Comparison of ENCODE assay signal across 8 cellular contexts in genomic region chr2:204544961-204545860, GRCh38. TPM values are rescaled to one million over a fixed set of nuclear protein-coding genes. Genes with fewer than 3 reads are reported as not detected.
DNase-seq lines count a peak whose midpoint lies in the region; ATAC-seq and TF ChIP-seq lines count a peak whose summit lies in the region.

Gene PARD3B, plus strand, starts transcription at chr2:204545475. Its CDS starts 525 bp downstream, at chr2:204546000.

- H3K4me1 Mint-ChIP-seq in activated CD4-positive, alpha-beta T cell treated with anti-CD3 and anti-CD28 coated beads, Interleukin-2, amount 10 ng/mL, durations not matched to agents 24 days and 14 days: peaks cover 12% of the 10 kb centered on the region

- peaks cover 19% of the 10 kb centered on the region for H3K4me1 ChIP-seq in HAP-1
- peaks cover 11% of the 10 kb centered on the region for H3K4me1 ChIP-seq in endocrine pancreas (ENCODE audit: control insufficient read depth, insufficient read depth, low read length)
- peaks cover 23% of the 10 kb centered on the region for H3K4me1 ChIP-seq in lower lobe of right lung

- peak within 1 kb of the TSS; percentile 77 for H3K9ac ChIP-seq in endocrine pancreas (ENCODE audit: control insufficient read depth, insufficient read depth, low read length)

- H3K4me3 Mint-ChIP-seq in activated CD4-positive, alpha-beta T cell treated with anti-CD3 and anti-CD28 coated beads, Interleukin-2, amount 10 ng/mL, durations not matched to agents 24 days and 14 days: peak within 1 kb of the TSS; percentile 90

- H3K9me3 ChIP-seq in HAP-1 (no peaks in the 10 kb centered on the region), endocrine pancreas (ENCODE audit: control insufficient read depth, low read length) (no peaks in the 10 kb centered on the region), lower lobe of right lung (no peaks in the 10 kb centered on the region)

- peak; percentile 96 for ATAC-seq in lower lobe of right lung

- no peaks in the 10 kb centered on the region for H3K27me3 ChIP-seq in HAP-1 (ENCODE audit: low read depth)
- no peaks in the 10 kb centered on the region for H3K27me3 ChIP-seq in endocrine pancreas (ENCODE audit: control insufficient read depth, insufficient read depth, low read length)
- no peaks in the 10 kb centered on the region for H3K27me3 ChIP-seq in lower lobe of right lung (ENCODE audit: low read depth)

- H3K36me3 ChIP-seq in HAP-1 (replicated peaks) (no peaks in the 10 kb centered on the region), endocrine pancreas (ENCODE audit: control insufficient read depth, insufficient read depth, low read length) (no peaks in the 10 kb centered on the region), lower lobe of right lung (no peaks in the 10 kb centered on the region)

- H3K9me3 Mint-ChIP-seq in activated CD4-positive, alpha-beta T cell treated with anti-CD3 and anti-CD28 coated beads, Interleukin-2, amount 10 ng/mL, durations not matched to agents 24 days and 14 days: no peaks in the 10 kb centered on the region

- no peaks in the 10 kb centered on the region for H3K36me3 Mint-ChIP-seq in activated CD4-positive, alpha-beta T cell treated with anti-CD3 and anti-CD28 coated beads, Interleukin-2, amount 10 ng/mL, durations not matched to agents 24 days and 14 days (ENCODE audit: low read depth)

- DNase-seq in ELR (ENCODE audit: low read depth) (peak; percentile 71), HAP-1 (ENCODE audit: low spot score in 2 of 2) (peak; percentile 36 to 70), NB4 (ENCODE audit: low read depth) (peak; percentile 9), lower lobe of right lung (peak; percentile 76), activated gamma-delta T cell treated with Interleukin-2 at 50 U/mL for 16 hours (no peak)
- DNase-seq in activated CD4-positive, alpha-beta T cell treated with anti-CD3 and anti-CD28 coated beads, Interleukin-2, amount 10 ng/mL, durations not matched to agents 24 days and 14 days: peak; percentile 77
- DNase-seq in stimulated activated CD4-positive, alpha-beta T cell treated with anti-CD3 and anti-CD28 coated beads, Interleukin-4, amount 100 ng/mL, for 48 hours (ENCODE audit: low read depth in 2 of 2): peak; percentile 19 to 40

- TF ChIP-seq CTCF in NB4 (IDR thresholded peaks at IDR 0.05; ENCODE audit: low read depth, low read length): no peak
- TF ChIP-seq CTCF in lower lobe of right lung (IDR thresholded peaks at IDR 0.05): no peak

- peaks cover 49% of the 10 kb centered on the region for H3K27me3 Mint-ChIP-seq in activated CD4-positive, alpha-beta T cell treated with anti-CD3 and anti-CD28 coated beads, Interleukin-2, amount 10 ng/mL, durations not matched to agents 24 days and 14 days

- no peak for TF ChIP-seq POLR2A in NB4 (IDR thresholded peaks at IDR 0.05; ENCODE audit: extremely low read depth, insufficient read length)

- H3K27ac ChIP-seq in lower lobe of right lung: peak within 1 kb of the TSS; percentile 87

- intact Hi-C loops in activated CD4-positive, alpha-beta T cell treated with anti-CD3 and anti-CD28 coated beads, Interleukin-2, amount 10 ng/mL, durations not matched to agents 24 days and 14 days (cut with micrococcal nuclease): no loop called here
- intact Hi-C loops in lower lobe of right lung (cut with DNase I): no loop called here

- no peak within 1 kb of the TSS for H3K27ac Mint-ChIP-seq in activated CD4-positive, alpha-beta T cell treated with anti-CD3 and anti-CD28 coated beads, Interleukin-2, amount 10 ng/mL, durations not matched to agents 24 days and 14 days

- in situ Hi-C loops in HAP-1 (cut with MboI; ENCODE audit: low sequenced_read_pairs): no loop called here

- H3K4me3 ChIP-seq in HAP-1 (peak within 1 kb of the TSS; percentile 41), NB4 (ENCODE audit: low read depth, low read length) (no peak within 1 kb of the TSS), endocrine pancreas (ENCODE audit: control insufficient read depth, insufficient read depth, low read length) (peak within 1 kb of the TSS; percentile 77), lower lobe of right lung (peak within 1 kb of the TSS; percentile 81)

RNA-seq across cellular contexts. Expression of gene PARD3B, which starts in this region (rescaled TPM):
- 0.12 and 0.50 TPM in 2 replicates for total RNA-seq in activated CD4-positive, alpha-beta T cell treated with anti-CD3 and anti-CD28 coated beads, Interleukin-2, amount 10 ng/mL, durations not matched to agents 24 days and 14 days
- 23.8 TPM for total RNA-seq in lower lobe of right lung

Comparison
In these comparisons a context has a peak if more than half of its experiments do, and no peak if none do; other contexts are left out.
1. RNA of gene PARD3B (total RNA-seq): 23.8 TPM in lower lobe of right lung (single experiment); 0.12 to 0.50 TPM in activated CD4-positive, alpha-beta T cell treated with anti-CD3 and anti-CD28 coated beads, Interleukin-2, amount 10 ng/mL, durations not matched to agents 24 days and 14 days; every median in the first group is over 10 times any median in the second.
2. Peak in DNase-seq in activated CD4-positive, alpha-beta T cell treated with anti-CD3 and anti-CD28 coated beads, Interleukin-2, amount 10 ng/mL, durations not matched to agents 24 days and 14 days; RNA of the gene not detected or under 1 TPM.